20 cellular contexts compared by ENCODE assay signal in genomic region chr9:120910643-120911042, GRCh38. TPM values are rescaled to one million over a fixed set of nuclear protein-coding genes. Genes with fewer than 3 reads are reported as not detected.
DNase-seq lines count a peak whose midpoint lies in the region; ATAC-seq and TF ChIP-seq lines count a peak whose summit lies in the region.
"Had no signal": no experiment of that assay in that cellular context is flagged by ENCODE, and none has a peak within 500 bp of the region (broad histone marks: within the 10 kb centered on the region; RNA-seq: fewer than 3 reads in every experiment).

No MANE protein-coding gene starts in this region.

- H3K27ac Mint-ChIP-seq in activated CD4-positive, alpha-beta T cell treated with anti-CD3 and anti-CD28 coated beads for 36 hours, result peak overlapping the region; percentile 92
- peak overlapping the region; percentile 72 for H3K27ac Mint-ChIP-seq in activated naive CD4-positive, alpha-beta T cell treated with anti-CD3 and anti-CD28 coated beads, Interleukin-2, amount 50 U/mL, for 24 hours

- ATAC-seq in activated CD4-positive, alpha-beta T cell treated with anti-CD3 and anti-CD28 coated beads for 36 hours, result peak; percentile 69

- H3K9me3 Mint-ChIP-seq in activated CD4-positive, alpha-beta T cell treated with anti-CD3 and anti-CD28 coated beads for 36 hours (ENCODE audit: low read depth), result no peaks in the 10 kb centered on the region
- H3K9me3 Mint-ChIP-seq in activated naive CD4-positive, alpha-beta T cell treated with anti-CD3 and anti-CD28 coated beads, Interleukin-2, amount 50 U/mL, for 24 hours, result no peaks in the 10 kb centered on the region

- CTCF ChIA-PET in activated CD4-positive, alpha-beta T cell treated with anti-CD3 and anti-CD28 coated beads for 36 hours (lab: Charles Lee), result interaction anchor here (0.6 to 1.7 kb wide), 3 partner anchors 38 to 265 kb away, joined by 3 to 4 read pairs (median 3); no protein-coding TSS in a partner anchor

- H4K20me1 ChIP-seq in Loucy (ENCODE audit: insufficient read depth, low read length, poor library complexity, severe bottlenecking), result no peaks in the 10 kb centered on the region
- H4K20me1 ChIP-seq: BLaER1 had no signal

- intact Hi-C loops in activated CD4-positive, alpha-beta T cell treated with anti-CD3 and anti-CD28 coated beads for 36 hours (cut with DNase I, micrococcal nuclease), result loop anchor here (1.0 to 2.0 kb wide), 3 partner anchors 16 to 19 kb away; partner anchors contain the start of gene TRAF1 (in 2 of the 2)

- no peaks in the 10 kb centered on the region for H3K27me3 Mint-ChIP-seq in activated CD4-positive, alpha-beta T cell treated with anti-CD3 and anti-CD28 coated beads for 36 hours
- no peaks in the 10 kb centered on the region for H3K27me3 Mint-ChIP-seq in activated naive CD4-positive, alpha-beta T cell treated with anti-CD3 and anti-CD28 coated beads, Interleukin-2, amount 50 U/mL, for 24 hours

- no peak overlapping the region for H3K9ac ChIP-seq in Loucy (ENCODE audit: low read depth, low read length, poor library complexity, severe bottlenecking)
- H3K9ac ChIP-seq: BLaER1, KMS-11 had no signal

- peak overlapping the region; percentile 62 for H3K4me2 ChIP-seq in Loucy (ENCODE audit: low read depth, low read length, poor library complexity, severe bottlenecking)
- H3K4me2 ChIP-seq: KMS-11 had no signal

- in situ Hi-C loops in HAP-1 (cut with MboI; ENCODE audit: low sequenced_read_pairs), result no loop called here

- H3K4me3 ChIP-seq in Loucy (ENCODE audit: low read length, poor library complexity, severe bottlenecking) (no peak overlapping the region), HAP-1 (no peak overlapping the region)
- H3K4me3 ChIP-seq: BLaER1, dorsolateral prefrontal cortex, esophagus squamous epithelium, left ventricle myocardium inferior, mucosa of descending colon, SK-N-MC had no signal

- H3K4me3 Mint-ChIP-seq in activated CD4-positive, alpha-beta T cell treated with anti-CD3 and anti-CD28 coated beads for 36 hours, result peak overlapping the region; percentile 38
- peak overlapping the region; percentile 78 for H3K4me3 Mint-ChIP-seq in activated naive CD4-positive, alpha-beta T cell treated with anti-CD3 and anti-CD28 coated beads, Interleukin-2, amount 50 U/mL, for 24 hours

- peaks cover 88% of the 10 kb centered on the region for H3K4me1 Mint-ChIP-seq in activated CD4-positive, alpha-beta T cell treated with anti-CD3 and anti-CD28 coated beads for 36 hours
- H3K4me1 Mint-ChIP-seq in activated naive CD4-positive, alpha-beta T cell treated with anti-CD3 and anti-CD28 coated beads, Interleukin-2, amount 50 U/mL, for 24 hours, result peaks cover 86% of the 10 kb centered on the region

- H3K27me3 ChIP-seq in Loucy (ENCODE audit: insufficient read depth, low read length, poor library complexity, severe bottlenecking) (no peaks in the 10 kb centered on the region), HAP-1 (ENCODE audit: low read depth) (no peaks in the 10 kb centered on the region)
- H3K27me3 ChIP-seq: BLaER1, dorsolateral prefrontal cortex, esophagus squamous epithelium had no signal

- H3K9me3 ChIP-seq in Loucy (ENCODE audit: insufficient read depth, low read depth, low read length) (no peaks in the 10 kb centered on the region), HAP-1 (no peaks in the 10 kb centered on the region)
- H3K9me3 ChIP-seq: BLaER1, esophagus squamous epithelium, left ventricle myocardium inferior, mucosa of descending colon had no signal

- H3K9me2 ChIP-seq in Loucy (replicated peaks; ENCODE audit: low read depth, low read length), result no peaks in the 10 kb centered on the region

- H3K79me2 ChIP-seq in Loucy (ENCODE audit: insufficient read depth, low read length), result no peaks in the 10 kb centered on the region

- peak; percentile 68 for DNase-seq in activated CD4-positive, alpha-beta T cell treated with anti-CD3 and anti-CD28 coated beads for 36 hours
- DNase-seq in activated CD4-positive, alpha-beta T cell treated with anti-CD3 and anti-CD28 coated beads, Interleukin-2, amount 50 U/mL, for 4 hours, result no peak
- DNase-seq in kidney tubule cell (ENCODE audit: low spot score) (peak; percentile 36), HAP-1 (ENCODE audit: low spot score in 2 of 2) (no peak), NCI-H146 treated with DMSO at 0.1 percent for 48 hours (lab: John Stamatoyannopoulos, UW; ENCODE audit: unreplicated experiment) (no peak), NCI-H1930 (lab: John Stamatoyannopoulos, UW) (no peak)
- DNase-seq: DMS79, dorsolateral prefrontal cortex, esophagus squamous epithelium, left ventricle myocardium inferior, mucosa of descending colon, NCI-H1105 treated with DMSO at 0.1 percent for 48 hours, NCI-H2171, retina, trophoblast cell had no signal

- peaks cover 91% of the 10 kb centered on the region for H3K36me3 Mint-ChIP-seq in activated CD4-positive, alpha-beta T cell treated with anti-CD3 and anti-CD28 coated beads for 36 hours (ENCODE audit: low read depth)
- peaks cover 57% of the 10 kb centered on the region for H3K36me3 Mint-ChIP-seq in activated naive CD4-positive, alpha-beta T cell treated with anti-CD3 and anti-CD28 coated beads, Interleukin-2, amount 50 U/mL, for 24 hours

- POLR2A ChIA-PET in activated CD4-positive, alpha-beta T cell treated with anti-CD3 and anti-CD28 coated beads for 36 hours (lab: Charles Lee), result no interaction called here

- H3K4me1 ChIP-seq in Loucy (ENCODE audit: insufficient read depth, low read length, poor library complexity, severe bottlenecking) (peaks cover 35% of the 10 kb centered on the region), HAP-1 (no peaks in the 10 kb centered on the region)

- no peak for TF ChIP-seq CTCF in Loucy (conservative IDR thresholded peaks at IDR 0.05; ENCODE audit: low read length)

- no peaks in the 10 kb centered on the region for H3F3A ChIP-seq in Loucy (ENCODE audit: low read depth)

- H3K36me3 ChIP-seq in Loucy (ENCODE audit: insufficient read depth, low read length) (no peaks in the 10 kb centered on the region), HAP-1 (replicated peaks) (no peaks in the 10 kb centered on the region)

- H2AFZ ChIP-seq in Loucy (ENCODE audit: low read length), result no peak overlapping the region

RNA-seq across cellular contexts. Expression of gene TRAF1, which starts 16.0 kb away (rescaled TPM):
- 100 to 1,000 TPM; 103 to 113 TPM for total RNA-seq in activated CD4-positive, alpha-beta T cell treated with anti-CD3 and anti-CD28 coated beads for 36 hours

RNA-seq across cellular contexts. Expression of gene PHF19, which starts 33.7 kb away (rescaled TPM):
- 100 to 1,000 TPM; 168 to 169 TPM for total RNA-seq in activated CD4-positive, alpha-beta T cell treated with anti-CD3 and anti-CD28 coated beads for 36 hours

Comparison
In these comparisons a context has a peak if more than half of its experiments do, and no peak if none do; other contexts are left out.
1. DNase-seq: peak in activated CD4-positive, alpha-beta T cell treated with anti-CD3 and anti-CD28 coated beads for 36 hours (single experiment) and kidney tubule cell (single experiment); none in activated CD4-positive, alpha-beta T cell treated with anti-CD3 and anti-CD28 coated beads, Interleukin-2, amount 50 U/mL, for 4 hours (0 of 2), HAP-1 (0 of 2), NCI-H146 treated with DMSO at 0.1 percent for 48 hours (single experiment) and NCI-H1930 (0 of 2).